ENCODE assay signal across 9 cellular contexts in the genomic region with DNA sequence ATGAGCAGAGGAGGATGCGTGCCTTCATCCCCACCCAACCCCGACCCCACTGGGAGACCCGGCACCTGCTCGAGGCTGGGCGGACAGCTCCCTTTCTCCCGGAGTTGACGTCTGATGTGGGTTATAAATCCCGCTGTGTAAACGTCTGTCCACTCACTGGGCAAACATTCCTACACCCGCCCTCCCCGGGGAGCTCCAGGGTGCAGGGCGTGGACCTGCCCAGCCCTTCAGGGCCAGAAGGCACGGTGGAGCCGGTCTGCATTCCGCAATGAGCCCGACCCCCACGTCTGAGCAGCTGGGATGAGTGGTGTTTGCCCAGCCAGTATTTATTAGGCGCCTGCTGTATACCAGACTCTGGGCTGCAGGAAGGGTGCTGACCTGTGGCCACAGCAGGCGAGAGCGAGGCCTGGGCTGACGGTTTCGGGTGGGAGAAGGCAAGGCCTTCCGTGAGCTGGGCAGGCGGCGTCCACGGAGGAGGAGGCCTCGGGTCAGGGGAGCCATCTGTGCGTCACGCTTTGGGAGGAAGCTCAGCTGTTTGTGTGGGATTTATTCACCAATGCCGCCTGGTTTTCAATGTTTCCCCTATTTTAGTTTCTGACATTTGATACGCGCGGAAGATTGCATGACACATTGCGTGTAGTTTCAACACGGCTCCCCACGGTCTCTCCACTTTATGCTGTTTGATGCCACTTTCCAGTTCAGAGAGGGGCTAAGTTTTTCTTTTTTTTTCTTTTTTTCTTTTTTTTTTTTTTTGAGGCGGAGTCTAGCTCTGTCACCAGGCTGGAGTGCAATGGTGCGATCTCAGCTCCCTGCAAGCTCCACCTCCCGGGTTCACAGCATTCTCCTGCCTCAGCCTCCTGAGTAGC. TPM values are rescaled to one million over a fixed set of nuclear protein-coding genes. Genes with fewer than 3 reads are reported as not detected.
DNase-seq lines count a peak whose midpoint lies in the region; ATAC-seq and TF ChIP-seq lines count a peak whose summit lies in the region.
"Had no signal": no experiment of that assay in that cellular context is flagged by ENCODE, and none has a peak within 500 bp of the region (broad histone marks: within the 10 kb centered on the region; RNA-seq: fewer than 3 reads in every experiment).

No MANE protein-coding gene starts in this region.

- H3K36me3 ChIP-seq in GM23248 (ENCODE audit: low read depth) = no peaks in the 10 kb centered on the region
- H3K36me3 ChIP-seq in RWPE2 (ENCODE audit: low read depth) = peaks cover 39% of the 10 kb centered on the region
- no peaks in the 10 kb centered on the region for H3K36me3 ChIP-seq in testis (ENCODE audit: low read depth, missing control alignments)
- H3K36me3 ChIP-seq: HAP-1 had no signal

- TF ChIP-seq POLR2A in testis (IDR thresholded peaks at IDR 0.05) = no peak

- no peaks in the 10 kb centered on the region for H3K9me2 ChIP-seq in GM23248 (ENCODE audit: insufficient read depth)

- H3K4me1 Mint-ChIP-seq in glutamatergic neuron (ENCODE audit: low read depth, unreplicated experiment) = peaks cover 4% of the 10 kb centered on the region
- no peaks in the 10 kb centered on the region for H3K4me1 Mint-ChIP-seq in activated T-helper 2 cell treated with anti-CD3 and anti-CD28 coated beads, Interferon-gamma antibody, Interleukin-2, Interleukin-4, amounts not matched to agents 10 μg/mL and 5 μg/mL and 100 μg/mL, durations not matched to agents 14 hours and 24 hours and 36 hours (ENCODE audit: low read depth)

- H2AFZ ChIP-seq in GM23248 = peak overlapping the region; percentile 36

- no peaks in the 10 kb centered on the region for H3K36me3 Mint-ChIP-seq in glutamatergic neuron (ENCODE audit: unreplicated experiment)
- H3K36me3 Mint-ChIP-seq in activated T-helper 2 cell treated with anti-CD3 and anti-CD28 coated beads, Interferon-gamma antibody, Interleukin-2, Interleukin-4, amounts not matched to agents 10 μg/mL and 5 μg/mL and 100 μg/mL, durations not matched to agents 14 hours and 24 hours and 36 hours (ENCODE audit: low read depth) = no peaks in the 10 kb centered on the region

- no peaks in the 10 kb centered on the region for H3K27me3 ChIP-seq in GM23248 (replicated peaks; ENCODE audit: insufficient read depth)
- H3K27me3 ChIP-seq in RWPE2 (ENCODE audit: insufficient read depth, poor library complexity, severe bottlenecking) = no peaks in the 10 kb centered on the region
- no peaks in the 10 kb centered on the region for H3K27me3 ChIP-seq in testis

- H3K27ac Mint-ChIP-seq in glutamatergic neuron (ENCODE audit: unreplicated experiment) = peak overlapping the region; percentile 87
- H3K27ac Mint-ChIP-seq in activated T-helper 2 cell treated with anti-CD3 and anti-CD28 coated beads, Interferon-gamma antibody, Interleukin-2, Interleukin-4, amounts not matched to agents 10 μg/mL and 5 μg/mL and 100 μg/mL, durations not matched to agents 14 hours and 24 hours and 36 hours = no peak overlapping the region

- intact Hi-C loops in testis (cut with DNase I; ENCODE audit: low total_unique reads) = no loop called here
- intact Hi-C loops in activated T-helper 2 cell treated with anti-CD3 and anti-CD28 coated beads, Interferon-gamma antibody, Interleukin-2, Interleukin-4, amounts not matched to agents 10 μg/mL and 5 μg/mL and 100 μg/mL, durations not matched to agents 14 hours and 24 hours and 36 hours (cut with micrococcal nuclease) = no loop called here

- no peaks in the 10 kb centered on the region for H4K20me1 ChIP-seq in GM23248 (ENCODE audit: insufficient read depth)

- H3K27ac ChIP-seq in GM23248 = peak overlapping the region; percentile 83
- peak overlapping the region; percentile 99 for H3K27ac ChIP-seq in RWPE2 (ENCODE audit: poor library complexity, severe bottlenecking)
- H3K27ac ChIP-seq in testis = no peak overlapping the region

- no peaks in the 10 kb centered on the region for H3K79me2 ChIP-seq in GM23248 (ENCODE audit: insufficient read depth)

- H3K4me1 ChIP-seq in GM23248 (ENCODE audit: insufficient read depth) (peaks cover 10% of the 10 kb centered on the region; the same call in 1 of the 2 replicates), RWPE2 (ENCODE audit: insufficient read depth, poor library complexity, severe bottlenecking) (peaks cover 10% of the 10 kb centered on the region), testis (no peaks in the 10 kb centered on the region)
- H3K4me1 ChIP-seq: HAP-1 had no signal

- H3K4me3 Mint-ChIP-seq in glutamatergic neuron (ENCODE audit: unreplicated experiment) = no peak overlapping the region
- no peak overlapping the region for H3K4me3 Mint-ChIP-seq in activated T-helper 2 cell treated with anti-CD3 and anti-CD28 coated beads, Interferon-gamma antibody, Interleukin-2, Interleukin-4, amounts not matched to agents 10 μg/mL and 5 μg/mL and 100 μg/mL, durations not matched to agents 14 hours and 24 hours and 36 hours (ENCODE audit: low read depth)

- H3K4me3 ChIP-seq in GM23248 (no peak overlapping the region), RWPE2 (ENCODE audit: severe bottlenecking) (peak overlapping the region; percentile 8), skeletal muscle cell (ENCODE audit: low read depth, low read length) (no peak overlapping the region), testis (no peak overlapping the region)
- H3K4me3 ChIP-seq: HAP-1 had no signal

- TF ChIP-seq CTCF in RWPE2 (IDR thresholded peaks at IDR 0.05; ENCODE audit: poor library complexity, severe bottlenecking) (no peak), glutamatergic neuron (IDR thresholded peaks at IDR 0.05; ENCODE audit: partially characterized antibody, unreplicated experiment) (no peak), testis (IDR thresholded peaks at IDR 0.05) (no peak)

- ATAC-seq in RWPE2 (ENCODE audit: low read depth) (peak; percentile 70), HG03442 (IDR thresholded peaks at IDR 0.05; ENCODE audit: unreplicated experiment) (no peak), GM21825 (IDR thresholded peaks at IDR 0.05; ENCODE audit: unreplicated experiment) (no peak)

- H3K27me3 Mint-ChIP-seq in glutamatergic neuron (ENCODE audit: unreplicated experiment) = peaks cover 6% of the 10 kb centered on the region
- H3K27me3 Mint-ChIP-seq in activated T-helper 2 cell treated with anti-CD3 and anti-CD28 coated beads, Interferon-gamma antibody, Interleukin-2, Interleukin-4, amounts not matched to agents 10 μg/mL and 5 μg/mL and 100 μg/mL, durations not matched to agents 14 hours and 24 hours and 36 hours (ENCODE audit: low read depth) = no peaks in the 10 kb centered on the region

- H3F3A ChIP-seq in GM23248 (ENCODE audit: insufficient read depth) = no peaks in the 10 kb centered on the region

- H3K9me3 ChIP-seq in GM23248 (ENCODE audit: low read depth) (no peaks in the 10 kb centered on the region), RWPE2 (ENCODE audit: severe bottlenecking) (peaks cover under 1% of the 10 kb centered on the region), testis (no peaks in the 10 kb centered on the region)

- in situ Hi-C loops in GM23248 (cut with MboI) = no loop called here

- peak overlapping the region; percentile 41 for H3K4me2 ChIP-seq in GM23248 (ENCODE audit: unreplicated experiment)

- H3K9me3 Mint-ChIP-seq in glutamatergic neuron (ENCODE audit: unreplicated experiment) = peaks cover 10% of the 10 kb centered on the region
- no peaks in the 10 kb centered on the region for H3K9me3 Mint-ChIP-seq in activated T-helper 2 cell treated with anti-CD3 and anti-CD28 coated beads, Interferon-gamma antibody, Interleukin-2, Interleukin-4, amounts not matched to agents 10 μg/mL and 5 μg/mL and 100 μg/mL, durations not matched to agents 14 hours and 24 hours and 36 hours

- DNase-seq in GM23248 (peak; percentile 88), RWPE2 (ENCODE audit: low spot score) (peak; percentile 96), glutamatergic neuron (peak; percentile 64), skeletal muscle cell (ENCODE audit: low read depth) (peak; percentile 73), testis (no peak)
- DNase-seq in activated T-helper 2 cell treated with anti-CD3 and anti-CD28 coated beads, Interferon-gamma antibody, Interleukin-2, Interleukin-4, amounts not matched to agents 10 μg/mL and 5 μg/mL and 100 μg/mL, durations not matched to agents 14 hours and 24 hours and 36 hours (ENCODE audit: low spot score) = no peak

- peak overlapping the region; percentile 61 for H3K9ac ChIP-seq in GM23248

- 29 to 33% methylated on average over 32 to 39 of the region's 39 CpGs for WGBS in GM23248 (ENCODE audit: low coverage in 1 of 2, low lambda C conversion rate in 2 of 2, missing lambda C conversion rate in 2 of 2), 2 experiments
- WGBS in testis, 2 donors = 49 to 57% methylated on average over 36 to 37 of the region's 39 CpGs

RNA-seq across cellular contexts. Expression of a gene that starts 2.0 kb away (rescaled TPM):
- not detected in 2 replicates for total RNA-seq in GM23248 (2014; rRNA removed; shearing (Covaris generic))
- polyA plus RNA-seq in GM23248 (2016; fragmentation: Nextera tagmentation; extraction: Ambion mirVana) (0.13 TPM in 1 of 2 replicates, not detected in the other), testis (ENCODE audit: insufficient read depth, low read depth, low replicate concordance) (1.1 TPM)
- total RNA-seq in glutamatergic neuron (ENCODE audit: unreplicated experiment) (1.1 TPM), testis (1 to 10 TPM; 1.1 to 3.1 TPM)
- total RNA-seq in activated T-helper 2 cell treated with anti-CD3 and anti-CD28 coated beads, Interferon-gamma antibody, Interleukin-2, Interleukin-4, amounts not matched to agents 10 μg/mL and 5 μg/mL and 100 μg/mL, durations not matched to agents 14 hours and 24 hours and 36 hours = not detected in 2 replicates

RNA-seq across cellular contexts. Expression of a gene that starts 44.1 kb away (rescaled TPM):
- total RNA-seq in GM23248 (2014; rRNA removed; shearing (Covaris generic)) = 2.5 and 2.7 TPM in 2 replicates
- polyA plus RNA-seq in GM23248 (2016; fragmentation: Nextera tagmentation; extraction: Ambion mirVana) (0.32 and 0.36 TPM in 2 replicates), testis (ENCODE audit: insufficient read depth, low read depth, low replicate concordance) (46.4 TPM)
- total RNA-seq in glutamatergic neuron (ENCODE audit: unreplicated experiment) (349 TPM), testis (10 to 100 TPM; 35.5 to 47.8 TPM)
- not detected in 2 replicates for total RNA-seq in activated T-helper 2 cell treated with anti-CD3 and anti-CD28 coated beads, Interferon-gamma antibody, Interleukin-2, Interleukin-4, amounts not matched to agents 10 μg/mL and 5 μg/mL and 100 μg/mL, durations not matched to agents 14 hours and 24 hours and 36 hours

RNA-seq across cellular contexts. Expression of a gene that starts 44.4 kb away (rescaled TPM):
- total RNA-seq in GM23248 (2014; rRNA removed; shearing (Covaris generic)) = 175 and 194 TPM in 2 replicates
- polyA plus RNA-seq in GM23248 (2016; fragmentation: Nextera tagmentation; extraction: Ambion mirVana) (157 and 160 TPM in 2 replicates), testis (ENCODE audit: insufficient read depth, low read depth, low replicate concordance) (116 TPM)
- total RNA-seq in glutamatergic neuron (ENCODE audit: unreplicated experiment) (244 TPM), testis (100 to 1,000 TPM; 168 to 196 TPM)
- total RNA-seq in activated T-helper 2 cell treated with anti-CD3 and anti-CD28 coated beads, Interferon-gamma antibody, Interleukin-2, Interleukin-4, amounts not matched to agents 10 μg/mL and 5 μg/mL and 100 μg/mL, durations not matched to agents 14 hours and 24 hours and 36 hours = 735 and 739 TPM in 2 replicates

RNA-seq across cellular contexts. Expression of a gene that starts 57.6 kb away (rescaled TPM):
- not detected in 2 replicates for total RNA-seq in GM23248 (2014; rRNA removed; shearing (Covaris generic))
- polyA plus RNA-seq in GM23248 (2016; fragmentation: Nextera tagmentation; extraction: Ambion mirVana) (not detected in 2 replicates), testis (ENCODE audit: insufficient read depth, low read depth, low replicate concordance) (not detected)
- total RNA-seq in glutamatergic neuron (ENCODE audit: unreplicated experiment) (0.78 TPM), testis (not detected)
- total RNA-seq in activated T-helper 2 cell treated with anti-CD3 and anti-CD28 coated beads, Interferon-gamma antibody, Interleukin-2, Interleukin-4, amounts not matched to agents 10 μg/mL and 5 μg/mL and 100 μg/mL, durations not matched to agents 14 hours and 24 hours and 36 hours = not detected in 2 replicates

Comparison
In these comparisons a context has a peak if more than half of its experiments do, and no peak if none do; other contexts are left out.
1. DNase-seq: peak in GM23248 (single experiment), RWPE2 (single experiment), glutamatergic neuron (single experiment) and skeletal muscle cell (single experiment); none in testis (single experiment) and activated T-helper 2 cell treated with anti-CD3 and anti-CD28 coated beads, Interferon-gamma antibody, Interleukin-2, Interleukin-4, amounts not matched to agents 10 μg/mL and 5 μg/mL and 100 μg/mL, durations not matched to agents 14 hours and 24 hours and 36 hours (single experiment).
2. H3K27ac ChIP-seq: peak in GM23248 (single experiment) and RWPE2 (single experiment); none in testis (0 of 2).